ENCODE assay signal across 12 cellular contexts in genomic region chr6:38213275-38213674, GRCh38.
DNase-seq lines count a peak whose midpoint lies in the region; ATAC-seq and TF ChIP-seq lines count a peak whose summit lies in the region.
"Had no signal": no experiment of that assay in that cellular context is flagged by ENCODE, and none has a peak within 500 bp of the region (broad histone marks: within the 10 kb centered on the region; RNA-seq: fewer than 3 reads in every experiment).

No MANE protein-coding gene starts in this region.

- TF ChIP-seq CTCF in dorsolateral prefrontal cortex (IDR thresholded peaks at IDR 0.05 in 54 of 56, conservative IDR thresholded peaks at IDR 0.05 in 2 of 56; ENCODE audit: low read depth in 1 of 56, partially characterized antibody in 56 of 56) (no peak), right lobe of liver (IDR thresholded peaks at IDR 0.05) (no peak), thyroid gland (IDR thresholded peaks at IDR 0.05) (no peak), GM20000 (IDR thresholded peaks at IDR 0.05; ENCODE audit: extremely low read depth, missing control alignments) (no peak)

- H3K4me3 ChIP-seq in dorsolateral prefrontal cortex (no peak overlapping the region), right lobe of liver (no peak overlapping the region), thyroid gland (replicated peaks in 1 of 3) (no peak overlapping the region)
- H3K4me3 ChIP-seq: lung, stomach had no signal

- H3K4me1 ChIP-seq in right lobe of liver (no peaks in the 10 kb centered on the region), thyroid gland (peaks cover 31 to 34% of the 10 kb centered on the region in 2 donors)

- DNase-seq in NCI-H146 (lab: John Stamatoyannopoulos, UW): peak; percentile 51
- DNase-seq in dorsolateral prefrontal cortex: no peak
- DNase-seq in right lobe of liver: no peak
- DNase-seq in thyroid gland: no peak
- DNase-seq in GM20000 (ENCODE audit: low spot score): no peak
- DNase-seq: CD8-positive, alpha-beta memory T cell; stomach had no signal

- TF ChIP-seq POLR2A in right lobe of liver (IDR thresholded peaks at IDR 0.05) (no peak), thyroid gland (IDR thresholded peaks at IDR 0.05) (no peak)

- WGBS in right lobe of liver (ENCODE audit: insufficient coverage, low coverage, low lambda C conversion rate, missing lambda C conversion rate): 90% methylated on average over 2 of the region's 2 CpGs
- WGBS in thyroid gland, 2 donors: 78 to 83% methylated on average over 2 of the region's 2 CpGs

- H3K27me3 ChIP-seq in dorsolateral prefrontal cortex (no peaks in the 10 kb centered on the region), right lobe of liver (no peaks in the 10 kb centered on the region), thyroid gland (no peaks in the 10 kb centered on the region)
- H3K27me3 ChIP-seq: stomach had no signal

- H3K9me3 ChIP-seq in right lobe of liver: no peaks in the 10 kb centered on the region
- no peaks in the 10 kb centered on the region for H3K9me3 ChIP-seq in thyroid gland
- H3K9me3 ChIP-seq: stomach had no signal

- peak in 3 of 4 donors; percentile 25 to 40 (median 28) for ATAC-seq in right lobe of liver
- no peak for ATAC-seq in GM21526 (IDR thresholded peaks at IDR 0.05; ENCODE audit: low FRiP score, unreplicated experiment)
- no peak for ATAC-seq in HG02981 (IDR thresholded peaks at IDR 0.05; ENCODE audit: unreplicated experiment)
- ATAC-seq: activated naive CD4-positive, alpha-beta T cell treated with anti-CD3 and anti-CD28 coated beads, Interleukin-2, amount 50 U/mL, for 72 hours had no signal

- intact Hi-C loops in dorsolateral prefrontal cortex (cut with DNase I): loop anchor here in 1 of 2 donors (10.0 kb wide), 1 partner anchor 282 kb away; no protein-coding TSS in a partner anchor
- intact Hi-C loops in right lobe of liver (cut with DNase I): no loop called here
- intact Hi-C loops in thyroid gland (cut with DNase I): no loop called here

- H3K36me3 ChIP-seq in right lobe of liver: no peaks in the 10 kb centered on the region
- no peaks in the 10 kb centered on the region for H3K36me3 ChIP-seq in thyroid gland
- H3K36me3 ChIP-seq: stomach had no signal

- H3K27ac ChIP-seq in dorsolateral prefrontal cortex: peak overlapping the region in 56 of 59 donors; percentile 22 to 86 (median 70)
- H3K27ac ChIP-seq in right lobe of liver: no peak overlapping the region
- H3K27ac ChIP-seq in thyroid gland: peak overlapping the region in 2 of 3 donors; percentile 44 to 56
- H3K27ac ChIP-seq: RWPE1 had no signal

Comparison
In these comparisons a context has a peak if more than half of its experiments do, and no peak if none do; other contexts are left out.
1. H3K27ac ChIP-seq: peak in dorsolateral prefrontal cortex (56 of 59) and thyroid gland (2 of 3); none in right lobe of liver (0 of 3).
2. ATAC-seq: peak in right lobe of liver (3 of 4); none in GM21526 (single experiment) and HG02981 (single experiment).